In the genomic region with DNA sequence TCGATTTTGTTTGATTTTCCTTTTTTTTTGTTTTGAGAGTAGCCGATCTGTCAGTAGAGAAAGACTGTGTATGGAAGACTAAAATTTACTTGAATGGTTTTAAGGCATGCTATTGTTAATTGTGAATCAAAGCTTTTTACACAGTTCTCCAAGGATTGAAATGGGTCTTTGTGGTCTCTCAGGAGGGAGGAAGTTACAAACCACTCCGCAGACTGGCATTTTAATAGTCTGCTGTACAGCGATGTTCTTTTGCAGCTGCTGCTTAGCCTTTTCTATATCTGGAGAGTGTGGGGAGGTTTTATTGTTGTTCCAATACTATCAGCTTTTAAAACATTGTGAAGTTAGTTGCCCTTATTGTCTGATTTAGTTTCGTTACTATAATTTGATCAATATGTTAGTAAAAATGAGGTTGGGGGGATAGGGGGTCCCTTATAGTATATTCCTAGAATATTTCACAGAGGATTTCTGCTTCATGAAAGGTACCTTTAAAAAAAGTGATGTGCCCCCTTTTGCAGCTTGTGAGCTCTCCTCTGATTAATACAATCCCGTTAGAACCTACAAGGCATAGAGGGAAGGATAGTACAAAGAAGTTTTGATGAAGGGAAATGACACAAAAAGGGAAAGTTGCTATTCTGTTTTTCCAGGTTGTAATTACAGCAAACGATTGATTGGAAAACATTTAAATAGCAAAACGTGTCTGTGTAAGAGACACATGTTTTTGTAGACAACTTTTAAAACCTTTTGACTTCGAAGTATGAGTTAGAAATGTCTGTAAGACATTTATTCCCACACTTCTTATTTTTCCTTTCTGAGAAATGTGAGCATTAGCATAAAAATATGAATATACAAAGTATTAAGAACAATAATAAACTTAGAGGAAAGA, we compare ENCODE assay signal across 11 cellular contexts.
DNase-seq lines count a peak whose midpoint lies in the region; ATAC-seq and TF ChIP-seq lines count a peak whose summit lies in the region.
"Had no signal": no experiment of that assay in that cellular context is flagged by ENCODE, and none has a peak within 500 bp of the region (broad histone marks: within the 10 kb centered on the region; RNA-seq: fewer than 3 reads in every experiment).

No MANE protein-coding gene starts in this region.

- no peaks in the 10 kb centered on the region for H3K27me3 Mint-ChIP-seq in type B pancreatic cell
- H3K27me3 Mint-ChIP-seq: activated CD4-positive, alpha-beta memory T cell treated with anti-CD3 and anti-CD28 coated beads for 36 hours had no signal

- in situ Hi-C loops in mammary epithelial cell (cut with MboI; ENCODE audit: low sequenced_read_pairs in 2 of 2): no loop called here
- in situ Hi-C loops in SK-MEL-5 (cut with HindIII; ENCODE audit: low pct_unique_long_range_greater_than_20kb, low sequenced_read_pairs): no loop called here

- H3K9me3 ChIP-seq in mammary epithelial cell (replicated peaks; ENCODE audit: insufficient read depth, low read length): no peaks in the 10 kb centered on the region
- H3K9me3 ChIP-seq in breast epithelium: no peaks in the 10 kb centered on the region
- H3K9me3 ChIP-seq in colonic mucosa: no peaks in the 10 kb centered on the region

- H3K4me1 ChIP-seq in mammary epithelial cell (ENCODE audit: insufficient read depth, low read length) (peaks cover 26% of the 10 kb centered on the region), breast epithelium (peaks cover 0 to 6% of the 10 kb centered on the region in 2 donors), colonic mucosa (no peaks in the 10 kb centered on the region)

- no peak overlapping the region for H3K27ac ChIP-seq in mammary epithelial cell (ENCODE audit: insufficient read depth, low read depth, low read length)
- H3K27ac ChIP-seq in breast epithelium: no peak overlapping the region
- H3K27ac ChIP-seq in colonic mucosa: no peak overlapping the region

- H3K36me3 ChIP-seq in mammary epithelial cell (ENCODE audit: insufficient read depth, low read length) (no peaks in the 10 kb centered on the region), breast epithelium (no peaks in the 10 kb centered on the region), colonic mucosa (no peaks in the 10 kb centered on the region)

- 36% methylated on average over 9 of the region's 9 CpGs for WGBS in mammary epithelial cell (ENCODE audit: low coverage, missing lambda C conversion rate)

- intact Hi-C loops in mammary epithelial cell (cut with micrococcal nuclease): no loop called here
- intact Hi-C loops in breast epithelium (cut with DNase I; ENCODE audit: low total_unique reads): no loop called here
- intact Hi-C loops in colonic mucosa (cut with DNase I): loop anchor here (10.0 kb wide), 1 partner anchor 723 kb away; no protein-coding TSS in a partner anchor

- ATAC-seq in GM19455 (IDR thresholded peaks at IDR 0.05; ENCODE audit: unreplicated experiment): no peak
- ATAC-seq in HG02973 (IDR thresholded peaks at IDR 0.05; ENCODE audit: unreplicated experiment): no peak
- ATAC-seq: CD8-positive, alpha-beta T cell had no signal

- TF ChIP-seq CTCF in mammary epithelial cell (conservative IDR thresholded peaks at IDR 0.05 in 1 of 2, IDR thresholded peaks at IDR 0.05 in 1 of 2; ENCODE audit: extremely low read depth in 1 of 2, insufficient read depth in 1 of 2, low read depth in 1 of 2, low read length in 2 of 2) (no peak), breast epithelium (IDR thresholded peaks at IDR 0.05) (no peak), type B pancreatic cell (conservative IDR thresholded peaks at IDR 0.05) (no peak), colonic mucosa (IDR thresholded peaks at IDR 0.05) (no peak)

- TF ChIP-seq POLR2A in breast epithelium (IDR thresholded peaks at IDR 0.05): no peak

- H3K27me3 ChIP-seq in mammary epithelial cell (ENCODE audit: insufficient read depth, low read length) (no peaks in the 10 kb centered on the region), breast epithelium (no peaks in the 10 kb centered on the region), colonic mucosa (no peaks in the 10 kb centered on the region)

- H3K79me2 ChIP-seq in mammary epithelial cell (ENCODE audit: insufficient read depth, low read length): peaks cover 36% of the 10 kb centered on the region

- dilution Hi-C loops in mammary epithelial cell (cut with HindIII; ENCODE audit: low sequenced_read_pairs): no loop called here

- H4K20me1 ChIP-seq in mammary epithelial cell (ENCODE audit: insufficient read depth, low read length): no peaks in the 10 kb centered on the region

- no peak overlapping the region for H2AFZ ChIP-seq in mammary epithelial cell (ENCODE audit: low read depth, low read length)

- peak overlapping the region; percentile 35 for H3K4me3 Mint-ChIP-seq in type B pancreatic cell
- H3K4me3 Mint-ChIP-seq: activated CD4-positive, alpha-beta memory T cell treated with anti-CD3 and anti-CD28 coated beads for 36 hours; CD8-positive, alpha-beta T cell had no signal

- H3K36me3 Mint-ChIP-seq in type B pancreatic cell: peaks cover under 1% of the 10 kb centered on the region
- H3K36me3 Mint-ChIP-seq: activated CD4-positive, alpha-beta memory T cell treated with anti-CD3 and anti-CD28 coated beads for 36 hours; CD8-positive, alpha-beta T cell had no signal

- no peak overlapping the region for H3K9ac ChIP-seq in mammary epithelial cell (ENCODE audit: insufficient read depth, low read length)
- no peak overlapping the region for H3K9ac ChIP-seq in colonic mucosa (ENCODE audit: low read depth in 2 of 2, low read length in 2 of 2)

- no peaks in the 10 kb centered on the region for H3K9me3 Mint-ChIP-seq in type B pancreatic cell
- H3K9me3 Mint-ChIP-seq: activated CD4-positive, alpha-beta memory T cell treated with anti-CD3 and anti-CD28 coated beads for 36 hours; CD8-positive, alpha-beta T cell had no signal

- peaks cover 50% of the 10 kb centered on the region for H3K4me1 Mint-ChIP-seq in type B pancreatic cell (ENCODE audit: unreplicated experiment)

- BruUV-seq in mammary epithelial cell (replicated peaks; lab: Mats Ljungman, UMichigan): no TSS peak

- peak overlapping the region; percentile 57 for H3K4me2 ChIP-seq in mammary epithelial cell (ENCODE audit: insufficient read depth, low read depth, low read length)

- DNase-seq in mammary epithelial cell: peak; percentile 2
- no peak for DNase-seq in breast epithelium (ENCODE audit: low spot score in 2 of 2)
- DNase-seq in SK-MEL-5 (ENCODE audit: low read depth, low spot score): peak; percentile 92
- peak; percentile 49 for DNase-seq in islet precursor cell
- DNase-seq in type B pancreatic cell (ENCODE audit: extremely low spot score, unreplicated experiment): no peak
- DNase-seq in colonic mucosa: no peak
- DNase-seq: activated CD4-positive, alpha-beta memory T cell treated with anti-CD3 and anti-CD28 coated beads for 36 hours; CD8-positive, alpha-beta T cell; NCI-H774 had no signal

- CTCF ChIA-PET in mammary epithelial cell (lab: Charles Lee; ENCODE audit: low non-redundant PET): no interaction called here

- H3K27ac Mint-ChIP-seq in type B pancreatic cell: peak overlapping the region; percentile 18
- H3K27ac Mint-ChIP-seq: activated CD4-positive, alpha-beta memory T cell treated with anti-CD3 and anti-CD28 coated beads for 36 hours; CD8-positive, alpha-beta T cell had no signal

- H3K4me3 ChIP-seq in mammary epithelial cell (replicated peaks in 1 of 3; ENCODE audit: insufficient read depth in 1 of 3, low read depth in 2 of 3, low read length in 3 of 3): no peak overlapping the region
- no peak overlapping the region for H3K4me3 ChIP-seq in breast epithelium
- H3K4me3 ChIP-seq in colonic mucosa: no peak overlapping the region

Comparison
In these comparisons a context has a peak if more than half of its experiments do, and no peak if none do; other contexts are left out.
1. DNase-seq: peak in mammary epithelial cell (single experiment), SK-MEL-5 (single experiment) and islet precursor cell (single experiment); none in breast epithelium (0 of 2), type B pancreatic cell (single experiment) and colonic mucosa (single experiment).